In genomic region chr12:132319359-132319950, GRCh38 we compare ENCODE assay signal across 25 cellular contexts. TPM values are rescaled to one million over a fixed set of nuclear protein-coding genes. Genes with fewer than 3 reads are reported as not detected.
A peak's percentile ranks its signal among the peaks of the same experiment; 100 is the strongest.
DNase-seq lines count a peak whose midpoint lies in the region; ATAC-seq, FAIRE-seq and TF ChIP-seq lines count a peak whose summit lies in the region.
"Had no signal": no experiment of that assay in that cellular context is flagged by ENCODE, and none has a peak within 500 bp of the region (broad histone marks: within the 10 kb centered on the region; RNA-seq: fewer than 3 reads in every experiment).

No MANE protein-coding gene starts in this region.

- no peak overlapping the region for H2BK12ac ChIP-seq in neuronal stem cell (ENCODE audit: low read length)

- H3K4me3 ChIP-seq in kidney (ENCODE audit: low read length in 2 of 2): no peak overlapping the region
- H3K4me3 ChIP-seq in neuronal stem cell (ENCODE audit: low read length in 2 of 2): no peak overlapping the region
- H3K4me3 ChIP-seq: A549, GM12878, MG63, SJSA1 had no signal

- no peak overlapping the region for H3K23ac ChIP-seq in neuronal stem cell (ENCODE audit: low read depth, low read length, poor library complexity)

- no peak for FAIRE-seq in kidney (lab: Jason Lieb, UNC)
- FAIRE-seq: A549, GM12878, RCC 7860 had no signal

- H3K36me3 ChIP-seq in kidney (ENCODE audit: control insufficient read depth in 1 of 2, insufficient read depth in 2 of 2, low read length in 2 of 2): no peaks in the 10 kb centered on the region
- H3K36me3 ChIP-seq in neuronal stem cell (replicated peaks in 1 of 2; ENCODE audit: control insufficient read depth in 2 of 2, insufficient read depth in 2 of 2, low read length in 2 of 2): no peaks in the 10 kb centered on the region
- H3K36me3 ChIP-seq: MG63, SJSA1 had no signal

- H2BK5ac ChIP-seq in neuronal stem cell (ENCODE audit: low read length): no peak overlapping the region

- H3K79me1 ChIP-seq in neuronal stem cell (ENCODE audit: low read depth, low read length): peaks cover 2% of the 10 kb centered on the region

- no peak overlapping the region for H2AK5ac ChIP-seq in neuronal stem cell (ENCODE audit: low read depth, low read length)

- H3K36me3 Mint-ChIP-seq in natural killer cell treated with Interleukin-12 subunit alpha and Interleukin-12 subunit beta and Interleukin-15 and Interleukin-18, amount 100 ng/mL, for 72 hours: no peaks in the 10 kb centered on the region
- no peaks in the 10 kb centered on the region for H3K36me3 Mint-ChIP-seq in natural killer cell
- H3K36me3 Mint-ChIP-seq: CD8-positive, alpha-beta T cell had no signal

- no peak for TF ChIP-seq CTCF in natural killer cell (IDR thresholded peaks at IDR 0.05)
- TF ChIP-seq CTCF in kidney (IDR thresholded peaks at IDR 0.05; ENCODE audit: borderline replicate concordance, extremely low read depth, insufficient read depth): no peak

- H4K91ac ChIP-seq in neuronal stem cell (ENCODE audit: low read depth, low read length, poor library complexity): peak overlapping the region; percentile 53

- ATAC-seq in natural killer cell treated with Interleukin-12 subunit alpha and Interleukin-12 subunit beta and Interleukin-15 and Interleukin-18, amount 100 ng/mL, for 72 hours: no peak
- no peak for ATAC-seq in natural killer cell
- no peak for ATAC-seq in GM21390 (IDR thresholded peaks at IDR 0.05; ENCODE audit: unreplicated experiment)
- ATAC-seq: CD8-positive, alpha-beta T cell; GM12878 had no signal

- H3K9ac ChIP-seq in kidney (ENCODE audit: low read length in 2 of 2): no peak overlapping the region
- H3K9ac ChIP-seq in neuronal stem cell (ENCODE audit: low read depth, low read length, poor library complexity): no peak overlapping the region

- H3K4me2 ChIP-seq in neuronal stem cell (ENCODE audit: insufficient read depth, low read length, poor library complexity, severe bottlenecking): no peak overlapping the region
- H3K4me2 ChIP-seq: A549 had no signal

- H3K27ac Mint-ChIP-seq in natural killer cell treated with Interleukin-12 subunit alpha and Interleukin-12 subunit beta and Interleukin-15 and Interleukin-18, amount 100 ng/mL, for 72 hours: no peak overlapping the region
- no peak overlapping the region for H3K27ac Mint-ChIP-seq in natural killer cell
- H3K27ac Mint-ChIP-seq: CD8-positive, alpha-beta T cell had no signal

- no peak overlapping the region for H3K4me3 Mint-ChIP-seq in natural killer cell treated with Interleukin-12 subunit alpha and Interleukin-12 subunit beta and Interleukin-15 and Interleukin-18, amount 100 ng/mL, for 72 hours
- no peak overlapping the region for H3K4me3 Mint-ChIP-seq in natural killer cell
- H3K4me3 Mint-ChIP-seq: CD8-positive, alpha-beta T cell had no signal

- DNase-seq in natural killer cell treated with Interleukin-12 subunit alpha and Interleukin-12 subunit beta and Interleukin-15 and Interleukin-18, amount 100 ng/mL, for 72 hours (ENCODE audit: low spot score): peak; percentile 57
- DNase-seq in natural killer cell: no peak
- peak; percentile 51 for DNase-seq in kidney
- no peak for DNase-seq in neuronal stem cell (ENCODE audit: low spot score)
- DNase-seq in activated CD4-positive, alpha-beta T cell treated with anti-CD3 and anti-CD28 coated beads, Interleukin-2, amount 50 U/mL, for 1 hour: no peak
- no peak for DNase-seq in NCI-H1417 (lab: John Stamatoyannopoulos, UW)
- DNase-seq: AML-193; Caco-2; CD8-positive, alpha-beta T cell; GDM1; H7; IMR-90; KG1; MG63; NCI-H1105 treated with DMSO at 0.1 percent for 48 hours; NCI-H2029; NCI-H446; NCI-H524 treated with DMSO at 0.1 percent for 48 hours; NCI-H774 had no signal

- no peak overlapping the region for H3K14ac ChIP-seq in neuronal stem cell (ENCODE audit: low read length)

- no peaks in the 10 kb centered on the region for H3K4me1 ChIP-seq in kidney (ENCODE audit: control insufficient read depth in 1 of 2, insufficient read depth in 1 of 2, low read depth in 1 of 2, low read length in 2 of 2)
- H3K4me1 ChIP-seq in neuronal stem cell (ENCODE audit: control insufficient read depth in 2 of 2, insufficient read depth in 1 of 2, low read depth in 1 of 2, low read length in 2 of 2): no peaks in the 10 kb centered on the region
- H3K4me1 ChIP-seq: A549, Caco-2, SJSA1 had no signal

- no peaks in the 10 kb centered on the region for H3K9me3 ChIP-seq in kidney (ENCODE audit: control insufficient read depth in 1 of 2, low read length in 2 of 2)
- peaks cover 0 to 3% of the 10 kb centered on the region in 2 donors for H3K9me3 ChIP-seq in neuronal stem cell (replicated peaks in 1 of 2; ENCODE audit: control insufficient read depth in 2 of 2, insufficient read depth in 1 of 2, low read depth in 1 of 2, low read length in 2 of 2)
- H3K9me3 ChIP-seq: A549, Caco-2, MG63, SJSA1 had no signal

- intact Hi-C loops in natural killer cell (cut with micrococcal nuclease): no loop called here
- intact Hi-C loops in kidney (cut with DNase I): no loop called here

- H2BK15ac ChIP-seq in neuronal stem cell (ENCODE audit: low read length): no peak overlapping the region

- H4K8ac ChIP-seq in neuronal stem cell (ENCODE audit: low read depth, low read length): no peak overlapping the region

- no peak overlapping the region for H3K4ac ChIP-seq in neuronal stem cell (ENCODE audit: low read length)

- no CpG with 5 or more reads among the region's 30 CpGs for WGBS in neuronal stem cell (ENCODE audit: extremely low coverage in 2 of 2, insufficient read length in 2 of 2, insufficient replicate concordance in 1 of 2), 2 donors

- no peaks in the 10 kb centered on the region for H3K9me3 Mint-ChIP-seq in natural killer cell treated with Interleukin-12 subunit alpha and Interleukin-12 subunit beta and Interleukin-15 and Interleukin-18, amount 100 ng/mL, for 72 hours
- no peaks in the 10 kb centered on the region for H3K9me3 Mint-ChIP-seq in natural killer cell
- H3K9me3 Mint-ChIP-seq: CD8-positive, alpha-beta T cell had no signal

- no peak overlapping the region for H2AFZ ChIP-seq in neuronal stem cell (ENCODE audit: low read length)

- no peak overlapping the region for H2BK120ac ChIP-seq in neuronal stem cell (ENCODE audit: low read depth, low read length)

- H3K27me3 ChIP-seq in neuronal stem cell (ENCODE audit: control insufficient read depth in 3 of 3, insufficient read depth in 3 of 3, low read depth in 1 of 3, low read length in 3 of 3): peaks cover 0 to 74% (median 2%) of the 10 kb centered on the region in 3 experiments

- H3K4me1 Mint-ChIP-seq in natural killer cell treated with Interleukin-12 subunit alpha and Interleukin-12 subunit beta and Interleukin-15 and Interleukin-18, amount 100 ng/mL, for 72 hours (ENCODE audit: low read depth in 2 of 2): no peaks in the 10 kb centered on the region
- H3K4me1 Mint-ChIP-seq in natural killer cell: no peaks in the 10 kb centered on the region

- peaks cover 0 to 9% of the 10 kb centered on the region in 2 donors for H3K27me3 Mint-ChIP-seq in natural killer cell treated with Interleukin-12 subunit alpha and Interleukin-12 subunit beta and Interleukin-15 and Interleukin-18, amount 100 ng/mL, for 72 hours
- no peaks in the 10 kb centered on the region for H3K27me3 Mint-ChIP-seq in natural killer cell (ENCODE audit: low read depth in 2 of 2)

- H3K18ac ChIP-seq in neuronal stem cell (ENCODE audit: low read length): no peak overlapping the region

- H3K27ac ChIP-seq in kidney (ENCODE audit: low read depth in 2 of 2, low read length in 2 of 2) (no peak overlapping the region), neuronal stem cell (replicated peaks; ENCODE audit: low read length) (no peak overlapping the region)
- H3K27ac ChIP-seq: A549, C4-2B, SJSA1 had no signal

RNA-seq across cellular contexts. Expression of gene GALNT9, which starts 9.9 kb away (rescaled TPM):
- total RNA-seq in natural killer cell treated with Interleukin-12 subunit alpha and Interleukin-12 subunit beta and Interleukin-15 and Interleukin-18, amount 100 ng/mL, for 72 hours: not detected
- total RNA-seq in natural killer cell: not detected
- 20.7 TPM for total RNA-seq in kidney
- polyA plus RNA-seq in kidney (ENCODE audit: insufficient read depth, low read depth, low replicate concordance): 4.8 TPM
- 0.13 TPM for polyA plus RNA-seq in neuronal stem cell (2013, experiment 1 of 2)
- 0.14 TPM for polyA plus RNA-seq in neuronal stem cell (2013, experiment 2 of 2)
- total RNA-seq: CD8-positive, alpha-beta T cell; GM12878; SJSA1 had no signal

Comparison
In these comparisons a context has a peak if more than half of its experiments do, and no peak if none do; other contexts are left out.
1. DNase-seq: peak in natural killer cell treated with Interleukin-12 subunit alpha and Interleukin-12 subunit beta and Interleukin-15 and Interleukin-18, amount 100 ng/mL, for 72 hours (single experiment) and kidney (single experiment); none in natural killer cell (single experiment), neuronal stem cell (single experiment), activated CD4-positive, alpha-beta T cell treated with anti-CD3 and anti-CD28 coated beads, Interleukin-2, amount 50 U/mL, for 1 hour (single experiment) and NCI-H1417 (0 of 3).
2. RNA of gene GALNT9, which starts 9.9 kb away (total RNA-seq): 20.7 TPM in kidney (single experiment); not detected in natural killer cell treated with Interleukin-12 subunit alpha and Interleukin-12 subunit beta and Interleukin-15 and Interleukin-18, amount 100 ng/mL, for 72 hours and not detected in natural killer cell; every median in the first group is over 10 times any median in the second.